ENCODE assay signal across 7 cellular contexts in genomic region chr9:109499631-109500120, GRCh38. TPM values are rescaled to one million over a fixed set of nuclear protein-coding genes. Genes with fewer than 3 reads are reported as not detected.
DNase-seq lines count a peak whose midpoint lies in the region; ATAC-seq and TF ChIP-seq lines count a peak whose summit lies in the region.

No MANE protein-coding gene starts in this region.

- peaks cover 28% of the 10 kb centered on the region for H3K27me3 ChIP-seq in MG63

- DNase-seq in MG63 (peak; percentile 73), cardiac fibroblast (ENCODE audit: low read depth in 2 of 2) (peak; percentile 34 to 35), left kidney (ENCODE audit: low read depth, low spot score) (peak; percentile 83), ureter (ENCODE audit: low spot score) (peak; percentile 66)
- no peak for DNase-seq in activated CD8-positive, alpha-beta memory T cell treated with anti-CD3 and anti-CD28 coated beads, Interleukin-2, amount 50 U/mL, for 4 hours

- H3K9me3 ChIP-seq in MG63, result no peaks in the 10 kb centered on the region

- no peak for TF ChIP-seq CTCF in cardiac fibroblast (IDR thresholded peaks at IDR 0.05; ENCODE audit: low read depth, low read length)

- no peaks in the 10 kb centered on the region; the same call in 1 of the 2 replicates for H3K36me3 ChIP-seq in MG63

- ATAC-seq in GM18498 (IDR thresholded peaks at IDR 0.05; ENCODE audit: unreplicated experiment) (no peak), GM21717 (IDR thresholded peaks at IDR 0.05; ENCODE audit: unreplicated experiment) (no peak)

- peak overlapping the region; percentile 33 for H3K4me3 ChIP-seq in MG63
- peak overlapping the region; percentile 22 to 41 for H3K4me3 ChIP-seq in cardiac fibroblast (replicated peaks in 1 of 2; ENCODE audit: low read depth in 2 of 2, low read length in 2 of 2)

RNA-seq across cellular contexts. Expression of gene PTPN3, which starts 1.6 kb away (rescaled TPM):
- total RNA-seq in MG63 (2014; rRNA removed; shearing (Covaris generic); ENCODE audit: low replicate concordance), result 1.7 and 2.8 TPM in 2 replicates
- 36.4 TPM for total RNA-seq in ureter
